Comparison of ENCODE assay signal across 1 cellular context in the genomic region with DNA sequence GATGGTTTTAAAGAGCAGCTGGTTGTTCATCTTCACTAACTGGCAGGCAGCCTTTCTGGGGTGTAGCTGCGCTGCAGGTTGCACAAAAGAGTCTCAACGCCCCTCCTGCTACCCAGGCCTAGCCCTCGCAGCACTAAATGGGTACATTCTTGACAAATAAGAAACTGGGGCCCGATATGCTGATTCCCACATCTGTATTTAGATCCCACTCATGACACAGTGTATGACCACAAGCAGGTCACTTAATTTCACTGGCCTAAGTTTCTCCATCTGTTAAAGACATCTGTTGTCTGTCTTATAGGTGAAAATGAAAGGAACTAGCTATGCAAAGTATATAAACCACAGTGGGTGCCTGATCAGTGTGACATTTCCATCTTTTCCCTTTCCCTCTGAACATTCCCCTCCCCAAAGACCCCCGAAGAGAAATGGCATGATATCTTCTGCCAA.
TF ChIP-seq lines count a peak whose summit lies in the region.

No MANE protein-coding gene starts in this region.

TF ChIP-seq in GM12878, 131 proteins besides CTCF, POLR2A, EP300 and RAD21 (continued from another document):
- TF ChIP-seq, protein P1, sequence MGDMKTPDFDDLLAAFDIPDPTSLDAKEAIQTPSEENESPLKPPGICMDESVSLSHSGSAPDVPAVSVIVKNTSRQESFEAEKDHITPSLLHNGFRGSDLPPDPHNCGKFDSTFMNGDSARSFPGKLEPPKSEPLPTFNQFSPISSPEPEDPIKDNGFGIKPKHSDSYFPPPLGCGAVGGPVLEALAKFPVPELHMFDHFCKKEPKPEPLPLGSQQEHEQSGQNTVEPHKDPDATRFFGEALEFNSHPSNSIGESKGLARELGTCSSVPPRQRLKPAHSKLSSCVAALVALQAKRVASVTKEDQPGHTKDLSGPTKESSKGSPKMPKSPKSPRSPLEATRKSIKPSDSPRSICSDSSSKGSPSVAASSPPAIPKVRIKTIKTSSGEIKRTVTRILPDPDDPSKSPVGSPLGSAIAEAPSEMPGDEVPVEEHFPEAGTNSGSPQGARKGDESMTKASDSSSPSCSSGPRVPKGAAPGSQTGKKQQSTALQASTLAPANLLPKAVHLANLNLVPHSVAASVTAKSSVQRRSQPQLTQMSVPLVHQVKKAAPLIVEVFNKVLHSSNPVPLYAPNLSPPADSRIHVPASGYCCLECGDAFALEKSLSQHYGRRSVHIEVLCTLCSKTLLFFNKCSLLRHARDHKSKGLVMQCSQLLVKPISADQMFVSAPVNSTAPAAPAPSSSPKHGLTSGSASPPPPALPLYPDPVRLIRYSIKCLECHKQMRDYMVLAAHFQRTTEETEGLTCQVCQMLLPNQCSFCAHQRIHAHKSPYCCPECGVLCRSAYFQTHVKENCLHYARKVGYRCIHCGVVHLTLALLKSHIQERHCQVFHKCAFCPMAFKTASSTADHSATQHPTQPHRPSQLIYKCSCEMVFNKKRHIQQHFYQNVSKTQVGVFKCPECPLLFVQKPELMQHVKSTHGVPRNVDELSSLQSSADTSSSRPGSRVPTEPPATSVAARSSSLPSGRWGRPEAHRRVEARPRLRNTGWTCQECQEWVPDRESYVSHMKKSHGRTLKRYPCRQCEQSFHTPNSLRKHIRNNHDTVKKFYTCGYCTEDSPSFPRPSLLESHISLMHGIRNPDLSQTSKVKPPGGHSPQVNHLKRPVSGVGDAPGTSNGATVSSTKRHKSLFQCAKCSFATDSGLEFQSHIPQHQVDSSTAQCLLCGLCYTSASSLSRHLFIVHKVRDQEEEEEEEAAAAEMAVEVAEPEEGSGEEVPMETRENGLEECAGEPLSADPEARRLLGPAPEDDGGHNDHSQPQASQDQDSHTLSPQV (IDR thresholded peaks at IDR 0.05), result no peak
- TF ChIP-seq NFXL1 (IDR thresholded peaks at IDR 0.05; ENCODE audit: borderline replicate concordance), result no peak
- no peak for TF ChIP-seq RAD51 (IDR thresholded peaks at IDR 0.05)
- TF ChIP-seq ZNF24 (IDR thresholded peaks at IDR 0.05), result 0 out of 2 replicates have a peak, but pooled peaks have one; percentile 5
- no peak for TF ChIP-seq CBX5 (IDR thresholded peaks at IDR 0.05; ENCODE audit: low read depth)
- no peak for TF ChIP-seq PAX5 (IDR thresholded peaks at IDR 0.05; ENCODE audit: borderline replicate concordance, low read depth, low read length)
- TF ChIP-seq, protein P2, sequence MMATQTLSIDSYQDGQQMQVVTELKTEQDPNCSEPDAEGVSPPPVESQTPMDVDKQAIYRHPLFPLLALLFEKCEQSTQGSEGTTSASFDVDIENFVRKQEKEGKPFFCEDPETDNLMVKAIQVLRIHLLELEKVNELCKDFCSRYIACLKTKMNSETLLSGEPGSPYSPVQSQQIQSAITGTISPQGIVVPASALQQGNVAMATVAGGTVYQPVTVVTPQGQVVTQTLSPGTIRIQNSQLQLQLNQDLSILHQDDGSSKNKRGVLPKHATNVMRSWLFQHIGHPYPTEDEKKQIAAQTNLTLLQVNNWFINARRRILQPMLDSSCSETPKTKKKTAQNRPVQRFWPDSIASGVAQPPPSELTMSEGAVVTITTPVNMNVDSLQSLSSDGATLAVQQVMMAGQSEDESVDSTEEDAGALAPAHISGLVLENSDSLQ (IDR thresholded peaks at IDR 0.05), result peak; percentile 38; the same call in 1 of the 2 replicates
- TF ChIP-seq SMARCA5 (IDR thresholded peaks at IDR 0.05), result no peak
- TF ChIP-seq ZNF274 (IDR thresholded peaks at IDR 0.05; ENCODE audit: insufficient read depth, insufficient read length), result no peak
- no peak for TF ChIP-seq NR2C1 (IDR thresholded peaks at IDR 0.05)
- no peak for TF ChIP-seq KAT2A (conservative IDR thresholded peaks at IDR 0.05; ENCODE audit: control insufficient read depth, low read depth, low read length)
- TF ChIP-seq HDGF (IDR thresholded peaks at IDR 0.05), result no peak
- TF ChIP-seq CHD4 (IDR thresholded peaks at IDR 0.05), result no peak
- TF ChIP-seq RELA (IDR thresholded peaks at IDR 0.05; ENCODE audit: borderline replicate concordance, partially characterized antibody), result no peak
- no peak for TF ChIP-seq SMAD1 (IDR thresholded peaks at IDR 0.05; ENCODE audit: low read depth, partially characterized antibody)
- TF ChIP-seq ZNF622 (IDR thresholded peaks at IDR 0.05), result no peak
- TF ChIP-seq MEF2B (IDR thresholded peaks at IDR 0.05; ENCODE audit: partially characterized antibody, poor library complexity, severe bottlenecking), result peak; percentile 24
- peak; percentile 55; the same call in 1 of the 2 replicates for TF ChIP-seq MTA2 (IDR thresholded peaks at IDR 0.05; ENCODE audit: low read depth)
- TF ChIP-seq SUPT20H (IDR thresholded peaks at IDR 0.05; ENCODE audit: borderline replicate concordance, control insufficient read depth, low read depth, low read length), result no peak
- TF ChIP-seq NFIC (IDR thresholded peaks at IDR 0.05; ENCODE audit: low read depth, low read length), result peak; percentile 42; the same call in 1 of the 2 replicates
- no peak for TF ChIP-seq MEF2A (IDR thresholded peaks at IDR 0.05; ENCODE audit: insufficient read depth, low read depth, low read length)
- TF ChIP-seq CBX3 (IDR thresholded peaks at IDR 0.05; ENCODE audit: borderline replicate concordance, low read depth), result no peak
